In genomic region chr19:47168065-47168464, GRCh38 we compare ENCODE assay signal across 21 cellular contexts.
"Had no signal": no experiment of that assay in that cellular context is flagged by ENCODE, and none has a peak within 500 bp of the region (broad histone marks: within the 10 kb centered on the region; RNA-seq: fewer than 3 reads in every experiment).

No MANE protein-coding gene starts in this region.

- ATAC-seq: HepG2, SK-N-SH treated with all-trans-retinoic acid at 6 μM for 48 hours had no signal

- H3K4me3 ChIP-seq: SJCRH30 had no signal

- H3K27ac ChIP-seq: KMS-11, SJCRH30 had no signal

- H3K4me1 ChIP-seq: SJCRH30 had no signal

- H3K4me2 ChIP-seq: KMS-11 had no signal

- DNase-seq: IMR-90, Kasumi-1, MM.1S, NCI-H1092 treated with DMSO at 0.1 percent for 48 hours, NCI-H1436, NCI-H187, NCI-H2029, NCI-H2081 treated with DMSO at 0.1 percent for 48 hours, NCI-H2171, NCI-H226, NCI-H446, NCI-H510A, NCI-H524 treated with DMSO at 0.1 percent for 48 hours, NCI-H69, NCI-H774, RPMI8226, SHP77, SJCRH30 had no signal

- H3K27me3 ChIP-seq: SJCRH30 had no signal

- H3K9me3 ChIP-seq: SJCRH30 had no signal

- H3K9ac ChIP-seq: KMS-11 had no signal
